Comparison of ENCODE assay signal across 26 cellular contexts in the genomic region with DNA sequence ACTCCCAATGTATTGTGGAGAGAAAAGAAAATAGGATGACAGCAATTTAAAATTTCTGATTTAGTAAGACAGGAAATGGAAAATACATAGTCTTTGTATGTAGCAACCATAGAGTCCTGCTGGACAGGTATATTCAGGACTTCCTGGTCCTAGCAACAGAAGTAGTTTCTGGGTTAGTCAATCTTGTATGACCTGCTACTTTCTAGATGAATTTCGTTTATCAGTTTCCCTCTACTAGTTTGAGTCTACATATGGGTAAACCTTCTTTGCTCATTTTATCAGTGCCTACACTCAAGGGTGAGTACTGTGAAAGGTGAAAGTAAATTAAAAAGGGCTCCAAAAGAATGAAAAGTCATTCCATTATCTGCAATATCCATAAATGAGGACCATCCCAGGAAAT.
"Had no signal": no experiment of that assay in that cellular context is flagged by ENCODE, and none has a peak within 500 bp of the region (broad histone marks: within the 10 kb centered on the region; RNA-seq: fewer than 3 reads in every experiment).

No MANE protein-coding gene starts in this region.

- H3K27ac Mint-ChIP-seq: activated B cell treated with CpG ODN at 0.5 μM for 24 hours; activated CD4-positive, alpha-beta T cell treated with anti-CD3 and anti-CD28 coated beads, Interleukin-2, amount 10 ng/mL, durations not matched to agents 24 days and 14 days; activated CD8-positive, alpha-beta memory T cell treated with anti-CD3 and anti-CD28 coated beads, Interleukin-2, amount 10 ng/mL, durations not matched to agents 7 days and 5 days; activated naive CD8-positive, alpha-beta T cell treated with anti-CD3 and anti-CD28 coated beads, Interleukin-2, amount 10 ng/mL, durations not matched to agents 7 days and 5 days; activated T-helper 2 cell treated with anti-CD3 and anti-CD28 coated beads, Interferon-gamma antibody, Interleukin-2, Interleukin-4, amounts not matched to agents 10 μg/mL and 5 μg/mL and 100 μg/mL, durations not matched to agents 14 hours and 24 hours and 36 hours; dendritic cell treated with granulocyte-macrophage colony-stimulating factor and Interleukin-4, amounts not matched to agents 40 ng/mL and 50 ng/mL, for 4 days; T-helper 17 cell had no signal

- H3K27ac ChIP-seq: adrenal gland, PC-9 had no signal

- H3K9me3 Mint-ChIP-seq: activated B cell treated with CpG ODN at 0.5 μM for 24 hours; activated CD4-positive, alpha-beta T cell treated with anti-CD3 and anti-CD28 coated beads, Interleukin-2, amount 10 ng/mL, durations not matched to agents 24 days and 14 days; activated naive CD8-positive, alpha-beta T cell treated with anti-CD3 and anti-CD28 coated beads, Interleukin-2, amount 10 ng/mL, durations not matched to agents 7 days and 5 days; activated T-helper 2 cell treated with anti-CD3 and anti-CD28 coated beads, Interferon-gamma antibody, Interleukin-2, Interleukin-4, amounts not matched to agents 10 μg/mL and 5 μg/mL and 100 μg/mL, durations not matched to agents 14 hours and 24 hours and 36 hours; dendritic cell treated with granulocyte-macrophage colony-stimulating factor and Interleukin-4, amounts not matched to agents 40 ng/mL and 50 ng/mL, for 4 days had no signal

- H3K36me3 Mint-ChIP-seq: activated CD8-positive, alpha-beta memory T cell treated with anti-CD3 and anti-CD28 coated beads, Interleukin-2, amount 10 ng/mL, durations not matched to agents 7 days and 5 days; activated naive CD8-positive, alpha-beta T cell treated with anti-CD3 and anti-CD28 coated beads, Interleukin-2, amount 10 ng/mL, durations not matched to agents 7 days and 5 days had no signal

- H3K4me3 ChIP-seq: adrenal gland, PC-9 had no signal

- H3K4me1 Mint-ChIP-seq: activated B cell treated with CpG ODN at 0.5 μM for 24 hours; activated CD4-positive, alpha-beta T cell treated with anti-CD3 and anti-CD28 coated beads, Interleukin-2, amount 10 ng/mL, durations not matched to agents 24 days and 14 days; activated naive CD8-positive, alpha-beta T cell treated with anti-CD3 and anti-CD28 coated beads, Interleukin-2, amount 10 ng/mL, durations not matched to agents 7 days and 5 days; T-helper 17 cell had no signal

- H3K27me3 ChIP-seq: adrenal gland had no signal

- H3K36me3 ChIP-seq: adrenal gland had no signal

- FAIRE-seq: colon had no signal

- H3K4me1 ChIP-seq: adrenal gland had no signal

- ATAC-seq: activated CD8-positive, alpha-beta memory T cell treated with anti-CD3 and anti-CD28 coated beads, Interleukin-2, amount 10 ng/mL, durations not matched to agents 7 days and 5 days; activated T-cell treated with anti-CD3 and anti-CD28 coated beads, Interleukin-2, amount 50 U/mL, for 4 hours; T-helper 17 cell had no signal

- H3K27me3 Mint-ChIP-seq: activated B cell treated with CpG ODN at 0.5 μM for 24 hours; activated CD4-positive, alpha-beta T cell treated with anti-CD3 and anti-CD28 coated beads, Interleukin-2, amount 10 ng/mL, durations not matched to agents 24 days and 14 days; activated CD8-positive, alpha-beta memory T cell treated with anti-CD3 and anti-CD28 coated beads, Interleukin-2, amount 10 ng/mL, durations not matched to agents 7 days and 5 days; activated naive CD8-positive, alpha-beta T cell treated with anti-CD3 and anti-CD28 coated beads, Interleukin-2, amount 10 ng/mL, durations not matched to agents 7 days and 5 days; dendritic cell treated with granulocyte-macrophage colony-stimulating factor and Interleukin-4, amounts not matched to agents 40 ng/mL and 50 ng/mL, for 4 days; T-helper 17 cell had no signal

- DNase-seq: activated B cell treated with CpG ODN at 0.5 μM for 24 hours; activated CD4-positive, alpha-beta T cell treated with anti-CD3 and anti-CD28 coated beads for 1 hour; activated CD4-positive, alpha-beta T cell treated with anti-CD3 and anti-CD28 coated beads, Interleukin-2, amount 10 ng/mL, durations not matched to agents 24 days and 14 days; activated CD4-positive, alpha-beta T cell treated with anti-CD3 and anti-CD28 coated beads, Interleukin-2, amount 50 U/mL, for 48 hours; activated CD8-positive, alpha-beta memory T cell treated with anti-CD3 and anti-CD28 coated beads, Interleukin-2, amount 10 ng/mL, durations not matched to agents 7 days and 5 days; activated gamma-delta T cell treated with Interleukin-2 at 50 U/mL for 16 hours; activated naive CD4-positive, alpha-beta T cell treated with anti-CD3 and anti-CD28 coated beads, Interleukin-2, amount 50 U/mL, for 16 hours; activated naive CD8-positive, alpha-beta T cell treated with anti-CD3 and anti-CD28 coated beads, Interleukin-2, amount 10 ng/mL, durations not matched to agents 7 days and 5 days; activated T-cell treated with anti-CD3 and anti-CD28 coated beads, Interleukin-2, amount 50 U/mL, for 4 hours; adrenal gland; anterior cingulate cortex; cerebellar nuclear complex; MM.1S; NCI-H1105; NCI-H1436; NCI-H1694 treated with DMSO at 0.1 percent for 48 hours; NCI-H2029 treated with DMSO at 0.1 percent for 48 hours; NCI-H446; NCI-H524; PC-9; SHP77 treated with DMSO at 0.1 percent for 48 hours; T-helper 17 cell; T-helper 9 cell had no signal

- H3K9me3 ChIP-seq: adrenal gland had no signal

- H3K4me3 Mint-ChIP-seq: activated B cell treated with CpG ODN at 0.5 μM for 24 hours; activated CD4-positive, alpha-beta T cell treated with anti-CD3 and anti-CD28 coated beads, Interleukin-2, amount 10 ng/mL, durations not matched to agents 24 days and 14 days; activated CD8-positive, alpha-beta memory T cell treated with anti-CD3 and anti-CD28 coated beads, Interleukin-2, amount 10 ng/mL, durations not matched to agents 7 days and 5 days; activated naive CD8-positive, alpha-beta T cell treated with anti-CD3 and anti-CD28 coated beads, Interleukin-2, amount 10 ng/mL, durations not matched to agents 7 days and 5 days; activated T-cell treated with anti-CD3 and anti-CD28 coated beads, Interleukin-2, amount 50 U/mL, for 4 hours; dendritic cell treated with granulocyte-macrophage colony-stimulating factor and Interleukin-4, amounts not matched to agents 40 ng/mL and 50 ng/mL, for 4 days; T-helper 17 cell had no signal
